1 cellular context compared by ENCODE assay signal in the genomic region with DNA sequence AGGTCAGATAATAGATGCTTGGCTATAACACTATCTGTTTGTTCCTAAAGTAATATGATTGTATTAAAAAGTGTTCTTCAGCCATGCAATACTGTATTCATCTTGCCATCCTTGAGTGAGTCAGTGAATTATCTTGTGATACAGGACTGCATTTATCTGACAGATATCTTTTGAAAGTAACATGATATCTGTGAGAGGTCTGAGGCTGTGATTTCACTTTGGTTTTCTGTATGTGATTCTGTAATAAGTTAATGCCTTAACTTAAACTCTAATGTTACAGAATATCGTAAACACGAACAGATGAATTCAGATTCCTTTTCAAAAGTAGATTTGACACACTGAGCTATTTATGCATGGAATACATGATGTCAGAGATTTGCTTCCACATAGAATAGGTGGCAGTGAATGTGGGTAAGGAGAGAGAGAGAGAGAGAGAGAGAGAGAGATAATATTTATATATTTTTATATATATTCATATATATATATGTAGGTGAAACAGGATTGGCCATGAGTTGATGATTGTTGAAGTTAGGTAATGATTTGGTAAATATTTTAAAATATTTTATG.
TF ChIP-seq lines count a peak whose summit lies in the region.

No MANE protein-coding gene starts in this region.

TF ChIP-seq in GM23338, 12 proteins besides CTCF, POLR2A, EP300 and RAD21 (continued from another document):
- TF ChIP-seq ZNF462 (CRISPR knock-in tag; IDR thresholded peaks at IDR 0.05) (no peak), EZH2phosphoT487 (IDR thresholded peaks at IDR 0.05; ENCODE audit: unreplicated experiment) (no peak), NANOG (IDR thresholded peaks at IDR 0.05; ENCODE audit: borderline replicate concordance) (no peak), STAT1 (IDR thresholded peaks at IDR 0.05; ENCODE audit: unreplicated experiment) (no peak), JUNB (IDR thresholded peaks at IDR 0.05; ENCODE audit: unreplicated experiment) (no peak), POLR2AphosphoS5 (IDR thresholded peaks at IDR 0.05; ENCODE audit: low read depth) (no peak), EZH2 (IDR thresholded peaks at IDR 0.05; ENCODE audit: low read depth, unreplicated experiment) (no peak), ZNF114 (CRISPR knock-in tag; IDR thresholded peaks at IDR 0.05) (no peak), CREB1 (CRISPR knock-in tag; IDR thresholded peaks at IDR 0.05; ENCODE audit: low read depth) (no peak)
- TF ChIP-seq, protein P1, sequence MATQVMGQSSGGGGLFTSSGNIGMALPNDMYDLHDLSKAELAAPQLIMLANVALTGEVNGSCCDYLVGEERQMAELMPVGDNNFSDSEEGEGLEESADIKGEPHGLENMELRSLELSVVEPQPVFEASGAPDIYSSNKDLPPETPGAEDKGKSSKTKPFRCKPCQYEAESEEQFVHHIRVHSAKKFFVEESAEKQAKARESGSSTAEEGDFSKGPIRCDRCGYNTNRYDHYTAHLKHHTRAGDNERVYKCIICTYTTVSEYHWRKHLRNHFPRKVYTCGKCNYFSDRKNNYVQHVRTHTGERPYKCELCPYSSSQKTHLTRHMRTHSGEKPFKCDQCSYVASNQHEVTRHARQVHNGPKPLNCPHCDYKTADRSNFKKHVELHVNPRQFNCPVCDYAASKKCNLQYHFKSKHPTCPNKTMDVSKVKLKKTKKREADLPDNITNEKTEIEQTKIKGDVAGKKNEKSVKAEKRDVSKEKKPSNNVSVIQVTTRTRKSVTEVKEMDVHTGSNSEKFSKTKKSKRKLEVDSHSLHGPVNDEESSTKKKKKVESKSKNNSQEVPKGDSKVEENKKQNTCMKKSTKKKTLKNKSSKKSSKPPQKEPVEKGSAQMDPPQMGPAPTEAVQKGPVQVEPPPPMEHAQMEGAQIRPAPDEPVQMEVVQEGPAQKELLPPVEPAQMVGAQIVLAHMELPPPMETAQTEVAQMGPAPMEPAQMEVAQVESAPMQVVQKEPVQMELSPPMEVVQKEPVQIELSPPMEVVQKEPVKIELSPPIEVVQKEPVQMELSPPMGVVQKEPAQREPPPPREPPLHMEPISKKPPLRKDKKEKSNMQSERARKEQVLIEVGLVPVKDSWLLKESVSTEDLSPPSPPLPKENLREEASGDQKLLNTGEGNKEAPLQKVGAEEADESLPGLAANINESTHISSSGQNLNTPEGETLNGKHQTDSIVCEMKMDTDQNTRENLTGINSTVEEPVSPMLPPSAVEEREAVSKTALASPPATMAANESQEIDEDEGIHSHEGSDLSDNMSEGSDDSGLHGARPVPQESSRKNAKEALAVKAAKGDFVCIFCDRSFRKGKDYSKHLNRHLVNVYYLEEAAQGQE (IDR thresholded peaks at IDR 0.05; ENCODE audit: unreplicated experiment): no peak
